In the genomic region with DNA sequence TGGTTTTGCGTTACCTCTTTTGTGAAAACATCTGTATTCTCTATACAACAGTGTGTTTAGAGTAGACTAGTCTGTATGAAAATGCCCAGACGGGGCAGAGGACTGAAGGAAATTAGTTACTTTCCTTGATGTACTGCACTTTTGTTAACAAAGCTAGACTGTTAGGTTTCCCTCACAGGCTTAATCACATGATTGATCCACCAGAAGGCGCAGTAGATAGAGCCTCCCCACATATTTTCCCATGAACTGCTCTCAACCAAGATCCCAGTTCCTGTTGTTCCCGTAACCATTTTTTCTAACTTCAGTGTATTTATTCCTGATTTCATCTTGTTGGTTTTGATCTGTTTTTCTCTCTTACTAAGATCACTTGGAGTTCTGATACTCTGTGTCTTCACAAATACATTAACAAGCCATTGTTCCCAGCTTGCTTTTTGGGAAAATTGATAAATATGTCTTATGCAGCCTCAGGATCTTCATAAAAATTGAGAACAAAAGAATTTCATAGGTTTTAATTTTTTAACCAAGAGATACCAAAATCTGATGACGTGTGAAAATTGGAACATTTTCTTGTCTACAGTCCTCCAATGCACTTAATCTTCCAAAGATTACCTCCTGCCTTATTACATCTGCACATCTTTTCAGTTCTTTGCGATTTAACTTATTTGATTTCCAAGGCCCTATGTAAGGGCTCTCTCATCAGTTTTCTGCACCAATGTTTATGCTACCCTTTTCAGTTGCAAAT, we compare ENCODE assay signal across 13 cellular contexts. TPM values are rescaled to one million over a fixed set of nuclear protein-coding genes. Genes with fewer than 3 reads are reported as not detected.
DNase-seq lines count a peak whose midpoint lies in the region; ATAC-seq and TF ChIP-seq lines count a peak whose summit lies in the region.
"Had no signal": no experiment of that assay in that cellular context is flagged by ENCODE, and none has a peak within 500 bp of the region (broad histone marks: within the 10 kb centered on the region; RNA-seq: fewer than 3 reads in every experiment).

No MANE protein-coding gene starts in this region.

- H3K27me3 ChIP-seq in dorsolateral prefrontal cortex (no peaks in the 10 kb centered on the region), neural cell (ENCODE audit: insufficient read depth, low read depth, low read length) (no peaks in the 10 kb centered on the region)
- H3K27me3 ChIP-seq: ascending aorta had no signal

- peaks cover 11% of the 10 kb centered on the region for H3K79me2 ChIP-seq in neural cell (replicated peaks; ENCODE audit: insufficient read depth, low read length)

- peak in 29 of 56 donors; percentile 8 to 41 (median 25) for TF ChIP-seq CTCF in dorsolateral prefrontal cortex (IDR thresholded peaks at IDR 0.05 in 54 of 56, conservative IDR thresholded peaks at IDR 0.05 in 2 of 56; ENCODE audit: low read depth in 1 of 56, partially characterized antibody in 56 of 56)
- TF ChIP-seq CTCF in neural cell (IDR thresholded peaks at IDR 0.05; ENCODE audit: poor library complexity, severe bottlenecking): no peak

- H3K4me2 ChIP-seq in neural cell (ENCODE audit: low read length): no peak overlapping the region
- H3K4me2 ChIP-seq: PC-9 had no signal

- no peak for TF ChIP-seq RAD21 in neural cell (conservative IDR thresholded peaks at IDR 0.05)

- ATAC-seq in HG03439 (IDR thresholded peaks at IDR 0.05; ENCODE audit: unreplicated experiment): no peak
- ATAC-seq: stimulated activated effector memory CD8-positive, alpha-beta T cell treated with anti-CD3 and anti-CD28 coated beads, Interleukin-12 subunit alpha, Interleukin-12 subunit beta, amount 100 ng/mL, for 72 hours had no signal

- H3K36me3 ChIP-seq in neural cell (ENCODE audit: insufficient read depth, low read length): no peaks in the 10 kb centered on the region

- intact Hi-C loops in dorsolateral prefrontal cortex (cut with DNase I): no loop called here

- H3K9me3 ChIP-seq in neural cell (ENCODE audit: low read length): no peaks in the 10 kb centered on the region
- H3K9me3 ChIP-seq: ascending aorta had no signal

- no peaks in the 10 kb centered on the region for H3K9me2 ChIP-seq in neural cell (ENCODE audit: insufficient read depth, low read length)

- no peak overlapping the region for H2AFZ ChIP-seq in neural cell (ENCODE audit: low read depth, low read length)
- H2AFZ ChIP-seq: PC-9 had no signal

- no peak for TF ChIP-seq EP300 in neural cell (conservative IDR thresholded peaks at IDR 0.05; ENCODE audit: poor library complexity, severe bottlenecking)

- H3K27ac ChIP-seq in dorsolateral prefrontal cortex (peak overlapping the region in 50 of 59 donors; percentile 4 to 83 (median 68)), neural cell (ENCODE audit: low read length) (no peak overlapping the region)
- H3K27ac ChIP-seq: ascending aorta, PC-9 had no signal

- H3K4me3 ChIP-seq in dorsolateral prefrontal cortex: peak overlapping the region in 30 of 59 donors; percentile 3 to 87 (median 21)
- peak overlapping the region; percentile 25 for H3K4me3 ChIP-seq in neural cell (ENCODE audit: low read length)
- H3K4me3 ChIP-seq: ascending aorta, PC-9 had no signal

- no peaks in the 10 kb centered on the region for H3F3A ChIP-seq in neural cell (ENCODE audit: insufficient read depth, low read length, poor library complexity, severe bottlenecking)

- H3K9ac ChIP-seq in neural cell (ENCODE audit: low read length): no peak overlapping the region

- H4K20me1 ChIP-seq in neural cell (ENCODE audit: insufficient read depth): no peaks in the 10 kb centered on the region

- DNase-seq in DMS114 treated with DMSO at 0.1 percent for 48 hours (lab: John Stamatoyannopoulos, UW; ENCODE audit: unreplicated experiment) (peak; percentile 16), NCI-H2227 treated with DMSO at 0.1 percent for 48 hours (lab: John Stamatoyannopoulos, UW) (peak; percentile 46), dorsolateral prefrontal cortex (no peak), NCI-H226 (no peak)
- no peak for DNase-seq in activated CD4-positive, alpha-beta T cell treated with anti-CD3 and anti-CD28 coated beads, Interleukin-2, amount 50 U/mL, for 48 hours
- DNase-seq: activated CD4-positive, alpha-beta T cell treated with anti-CD3 and anti-CD28 coated beads, Interleukin-2, amount 10 ng/mL, durations not matched to agents 24 days and 14 days; DMS79 treated with DMSO at 0.1 percent for 48 hours; mammary epithelial cell; PC-9 had no signal

TF ChIP-seq in neural cell, 6 proteins besides CTCF, POLR2A, EP300 and RAD21:
- TF ChIP-seq, protein P1, sequence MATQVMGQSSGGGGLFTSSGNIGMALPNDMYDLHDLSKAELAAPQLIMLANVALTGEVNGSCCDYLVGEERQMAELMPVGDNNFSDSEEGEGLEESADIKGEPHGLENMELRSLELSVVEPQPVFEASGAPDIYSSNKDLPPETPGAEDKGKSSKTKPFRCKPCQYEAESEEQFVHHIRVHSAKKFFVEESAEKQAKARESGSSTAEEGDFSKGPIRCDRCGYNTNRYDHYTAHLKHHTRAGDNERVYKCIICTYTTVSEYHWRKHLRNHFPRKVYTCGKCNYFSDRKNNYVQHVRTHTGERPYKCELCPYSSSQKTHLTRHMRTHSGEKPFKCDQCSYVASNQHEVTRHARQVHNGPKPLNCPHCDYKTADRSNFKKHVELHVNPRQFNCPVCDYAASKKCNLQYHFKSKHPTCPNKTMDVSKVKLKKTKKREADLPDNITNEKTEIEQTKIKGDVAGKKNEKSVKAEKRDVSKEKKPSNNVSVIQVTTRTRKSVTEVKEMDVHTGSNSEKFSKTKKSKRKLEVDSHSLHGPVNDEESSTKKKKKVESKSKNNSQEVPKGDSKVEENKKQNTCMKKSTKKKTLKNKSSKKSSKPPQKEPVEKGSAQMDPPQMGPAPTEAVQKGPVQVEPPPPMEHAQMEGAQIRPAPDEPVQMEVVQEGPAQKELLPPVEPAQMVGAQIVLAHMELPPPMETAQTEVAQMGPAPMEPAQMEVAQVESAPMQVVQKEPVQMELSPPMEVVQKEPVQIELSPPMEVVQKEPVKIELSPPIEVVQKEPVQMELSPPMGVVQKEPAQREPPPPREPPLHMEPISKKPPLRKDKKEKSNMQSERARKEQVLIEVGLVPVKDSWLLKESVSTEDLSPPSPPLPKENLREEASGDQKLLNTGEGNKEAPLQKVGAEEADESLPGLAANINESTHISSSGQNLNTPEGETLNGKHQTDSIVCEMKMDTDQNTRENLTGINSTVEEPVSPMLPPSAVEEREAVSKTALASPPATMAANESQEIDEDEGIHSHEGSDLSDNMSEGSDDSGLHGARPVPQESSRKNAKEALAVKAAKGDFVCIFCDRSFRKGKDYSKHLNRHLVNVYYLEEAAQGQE (IDR thresholded peaks at IDR 0.05; ENCODE audit: borderline replicate concordance): no peak
- peak; percentile 55 for TF ChIP-seq SMC3 (conservative IDR thresholded peaks at IDR 0.05; ENCODE audit: poor library complexity)

RNA-seq across cellular contexts. Expression of a gene that starts 2.9 kb away (rescaled TPM):
- 10 to 100 TPM; 30.4 to 72.1 (median 52.3) TPM for total RNA-seq in dorsolateral prefrontal cortex
- polyA plus RNA-seq in neural cell: 51.1 and 51.5 TPM in 2 replicates
- 42.3 and 47.5 TPM in 2 replicates for polyA minus RNA-seq in neural cell

RNA-seq across cellular contexts. Expression of a gene that starts 6.9 kb away (rescaled TPM):
- total RNA-seq in dorsolateral prefrontal cortex: 100 to 1,000 TPM in 3 of 120 experiments, 10 to 100 TPM in 117; 46.6 to 117 (median 78.3) TPM
- polyA plus RNA-seq in neural cell: 44.9 and 45.9 TPM in 2 replicates
- 81.6 and 85.9 TPM in 2 replicates for polyA minus RNA-seq in neural cell

Comparison
In these comparisons a context has a peak if more than half of its experiments do, and no peak if none do; other contexts are left out.
1. DNase-seq: peak in DMS114 treated with DMSO at 0.1 percent for 48 hours (single experiment) and NCI-H2227 treated with DMSO at 0.1 percent for 48 hours (single experiment); none in dorsolateral prefrontal cortex (0 of 10), NCI-H226 (single experiment) and activated CD4-positive, alpha-beta T cell treated with anti-CD3 and anti-CD28 coated beads, Interleukin-2, amount 50 U/mL, for 48 hours (0 of 2).